ENCODE assay signal across 12 cellular contexts in genomic region chr5:164335837-164336236, GRCh38.
DNase-seq lines count a peak whose midpoint lies in the region; FAIRE-seq and TF ChIP-seq lines count a peak whose summit lies in the region.
"Had no signal": no experiment of that assay in that cellular context is flagged by ENCODE, and none has a peak within 500 bp of the region (broad histone marks: within the 10 kb centered on the region; RNA-seq: fewer than 3 reads in every experiment).

No MANE protein-coding gene starts in this region.

- TF ChIP-seq CTCF in bronchial epithelial cell (IDR thresholded peaks at IDR 0.05; ENCODE audit: insufficient read depth, low read length, severe bottlenecking) (no peak), adrenal gland (IDR thresholded peaks at IDR 0.05) (no peak)

- 0% methylated on average over 1 of the region's 1 CpG for WGBS in mesenchymal stem cell
- 61 to 85% (median 69%) methylated on average over 1 of the region's 1 CpG for WGBS in adrenal gland, 4 donors

- H3K9me3 ChIP-seq in mesenchymal stem cell (ENCODE audit: control insufficient read depth, low read length), result no peaks in the 10 kb centered on the region
- no peaks in the 10 kb centered on the region for H3K9me3 ChIP-seq in adrenal gland (replicated peaks in 1 of 3)

- no peak overlapping the region for H2BK12ac ChIP-seq in mesenchymal stem cell (ENCODE audit: low read length in 2 of 2)

- peaks cover 1% of the 10 kb centered on the region for H3K4me1 ChIP-seq in mesenchymal stem cell (ENCODE audit: control insufficient read depth, insufficient read depth, low read depth, low read length)
- H3K4me1 ChIP-seq in adrenal gland (replicated peaks in 1 of 2), result no peaks in the 10 kb centered on the region

- H3K79me1 ChIP-seq in mesenchymal stem cell (replicated peaks; ENCODE audit: low read length, poor library complexity, severe bottlenecking), result no peaks in the 10 kb centered on the region

- H2BK120ac ChIP-seq in mesenchymal stem cell (ENCODE audit: low read depth, low read length), result no peak overlapping the region

- no peak overlapping the region for H2BK15ac ChIP-seq in mesenchymal stem cell (ENCODE audit: low read depth, poor library complexity, severe bottlenecking)

- no peak overlapping the region for H3K4me2 ChIP-seq in mesenchymal stem cell (ENCODE audit: low read length, poor library complexity, severe bottlenecking)

- H3K4me3 ChIP-seq in bronchial epithelial cell (ENCODE audit: low read depth, low read length) (no peak overlapping the region), mesenchymal stem cell (ENCODE audit: insufficient read depth in 1 of 2, low read depth in 1 of 2, low read length in 2 of 2) (no peak overlapping the region), adrenal gland (no peak overlapping the region)

- H3K36me3 ChIP-seq in bronchial epithelial cell (ENCODE audit: control insufficient read depth, insufficient read depth, low read length) (no peaks in the 10 kb centered on the region), mesenchymal stem cell (ENCODE audit: control insufficient read depth in 1 of 2, insufficient read depth in 2 of 2, low read depth in 1 of 2, low read length in 2 of 2) (no peaks in the 10 kb centered on the region), adrenal gland (replicated peaks in 1 of 2) (no peaks in the 10 kb centered on the region)

- no peak overlapping the region for H4K91ac ChIP-seq in mesenchymal stem cell (ENCODE audit: low read length)

- H3K4ac ChIP-seq in mesenchymal stem cell (ENCODE audit: low read depth in 1 of 2, low read length in 2 of 2), result no peak overlapping the region

- no peak overlapping the region for H3K18ac ChIP-seq in mesenchymal stem cell (ENCODE audit: low read depth in 1 of 2, low read length in 2 of 2)

- no peak for FAIRE-seq in bronchial epithelial cell (lab: Jason Lieb, UNC)

- H3K14ac ChIP-seq in mesenchymal stem cell (ENCODE audit: low read length in 2 of 2), result no peak overlapping the region

- no peak overlapping the region for H3K23ac ChIP-seq in mesenchymal stem cell (ENCODE audit: low read length in 2 of 2)

- H3K27ac ChIP-seq in mesenchymal stem cell (ENCODE audit: low read length, poor library complexity, severe bottlenecking), result peak overlapping the region; percentile 42
- H3K27ac ChIP-seq in adrenal gland, result no peak overlapping the region

- intact Hi-C loops in adrenal gland (cut with DNase I), result no loop called here

- peak; percentile 76 for DNase-seq in ELR (ENCODE audit: low read depth)
- peak; percentile 82 for DNase-seq in LHCN-M2 (ENCODE audit: low read depth)
- DNase-seq in bronchial epithelial cell (ENCODE audit: low read depth), result peak; percentile 95
- DNase-seq in mesenchymal stem cell, result peak; percentile 61
- no peak for DNase-seq in DMS 273 (lab: John Stamatoyannopoulos, UW; ENCODE audit: unreplicated experiment)
- DNase-seq in adrenal gland, result no peak
- DNase-seq in HT-29 (ENCODE audit: low spot score), result no peak
- no peak for DNase-seq in islet precursor cell
- DNase-seq: activated naive CD8-positive, alpha-beta T cell treated with anti-CD3 and anti-CD28 coated beads, Interleukin-2, amount 10 ng/mL, durations not matched to agents 7 days and 5 days; GDM1; naive thymus-derived CD8-positive, alpha-beta T cell; NCI-H2227 treated with DMSO at 0.1 percent for 48 hours had no signal

- TF ChIP-seq POLR2A in adrenal gland (IDR thresholded peaks at IDR 0.05), result no peak

- H2AFZ ChIP-seq in mesenchymal stem cell (ENCODE audit: low read depth, low read length), result no peak overlapping the region

- H4K8ac ChIP-seq in mesenchymal stem cell (ENCODE audit: low read length), result no peak overlapping the region

- H2BK5ac ChIP-seq in mesenchymal stem cell (ENCODE audit: low read depth, low read length, poor library complexity, severe bottlenecking), result no peak overlapping the region

- peak overlapping the region; percentile 76 for H3K9ac ChIP-seq in mesenchymal stem cell (ENCODE audit: low read length)

- H3K27me3 ChIP-seq in bronchial epithelial cell (ENCODE audit: control insufficient read depth, insufficient read depth, low read length), result no peaks in the 10 kb centered on the region
- no peaks in the 10 kb centered on the region for H3K27me3 ChIP-seq in mesenchymal stem cell (ENCODE audit: control insufficient read depth in 1 of 2, insufficient read depth in 1 of 2, low read length in 2 of 2)
- H3K27me3 ChIP-seq in adrenal gland, result no peaks in the 10 kb centered on the region

- no peak overlapping the region for H2AK5ac ChIP-seq in mesenchymal stem cell (ENCODE audit: low read length, severe bottlenecking)

Comparison
In these comparisons a context has a peak if more than half of its experiments do, and no peak if none do; other contexts are left out.
1. DNase-seq: peak in ELR (single experiment), LHCN-M2 (single experiment), bronchial epithelial cell (single experiment) and mesenchymal stem cell (single experiment); none in DMS 273 (single experiment), adrenal gland (0 of 7), HT-29 (single experiment) and islet precursor cell (single experiment).